8 cellular contexts compared by ENCODE assay signal in the genomic region with DNA sequence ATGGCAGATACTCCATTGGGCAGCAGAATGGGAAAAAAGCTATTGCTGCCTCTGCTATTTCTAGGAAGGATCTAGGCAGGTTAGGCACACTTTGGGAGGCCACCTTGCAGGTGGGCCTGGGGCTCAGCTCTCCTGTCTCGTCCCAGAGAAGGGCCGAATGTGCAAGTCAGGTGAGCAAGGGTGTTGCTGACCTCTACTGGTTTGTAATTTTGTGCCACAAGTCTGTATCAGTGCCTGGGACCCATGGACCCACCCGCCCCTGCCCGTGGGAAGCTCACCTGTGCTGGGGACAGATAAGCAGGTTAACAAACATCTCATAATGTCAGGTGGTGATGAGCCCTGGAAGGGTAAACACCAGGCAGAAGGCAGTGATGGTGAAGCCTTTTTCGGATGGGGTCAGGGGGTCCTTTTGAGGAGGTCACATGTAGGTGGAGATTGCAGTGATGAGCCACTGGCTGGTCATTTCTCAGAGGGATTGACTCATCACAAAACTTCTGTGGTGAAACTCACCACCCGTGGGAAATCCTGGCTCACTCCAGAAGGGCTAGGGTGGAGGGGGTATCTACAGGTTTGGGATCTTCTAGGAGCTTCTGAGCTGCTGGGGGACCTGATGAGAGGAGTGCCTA.
DNase-seq lines count a peak whose midpoint lies in the region; ATAC-seq and FAIRE-seq lines count a peak whose summit lies in the region.

No MANE protein-coding gene starts in this region.

- H3K27ac ChIP-seq in BLaER1 (peak overlapping the region; percentile 16; the same call in 1 of the 2 replicates), aorta (ENCODE audit: low read depth in 1 of 2, low read length in 2 of 2) (peak overlapping the region; percentile 17 to 29)

- no peak overlapping the region for H3K9ac ChIP-seq in BLaER1

- peaks cover 9% of the 10 kb centered on the region; the same call in 1 of the 2 replicates for H3K4me1 ChIP-seq in BLaER1
- peaks cover 0 to 5% of the 10 kb centered on the region in 2 donors for H3K4me1 ChIP-seq in aorta (ENCODE audit: control insufficient read depth in 1 of 2, insufficient read depth in 2 of 2, low read length in 2 of 2)

- H3K27me3 ChIP-seq in BLaER1 (no peaks in the 10 kb centered on the region), aorta (ENCODE audit: control insufficient read depth in 1 of 2, insufficient read depth in 2 of 2, low read length in 1 of 2) (no peaks in the 10 kb centered on the region)

- peak; percentile 1 for ATAC-seq in aorta (ENCODE audit: low FRiP score)

- H3K36me3 ChIP-seq in BLaER1: no peaks in the 10 kb centered on the region
- no peaks in the 10 kb centered on the region for H3K36me3 ChIP-seq in aorta (ENCODE audit: control insufficient read depth in 1 of 2, insufficient read depth in 2 of 2, low read length in 1 of 2)

- WGBS in aorta, 2 donors: 75 to 76% methylated on average over 6 of the region's 6 CpGs

- FAIRE-seq in GM19239 (lab: Jason Lieb, UNC): peak; percentile 26

- H3K9me3 ChIP-seq in BLaER1 (peaks cover 26% of the 10 kb centered on the region), aorta (ENCODE audit: control insufficient read depth, low read length) (no peaks in the 10 kb centered on the region)

- H3K4me2 ChIP-seq in BLaER1: peak overlapping the region; percentile 33; the same call in 1 of the 2 replicates

- intact Hi-C loops in aorta (cut with DNase I): loop anchor here in 1 of 2 donors (2.0 to 10.0 kb wide), 5 partner anchors 51 to 493 kb away; partner anchors contain the start of genes KLF13 and MTMR10

- H4K20me1 ChIP-seq in BLaER1: no peaks in the 10 kb centered on the region

- H3K4me3 ChIP-seq in BLaER1: no peak overlapping the region
- no peak overlapping the region for H3K4me3 ChIP-seq in aorta (ENCODE audit: low read length in 2 of 2)

- DNase-seq in GM19239 (ENCODE audit: insufficient read length, low spot score) (peak; percentile 60), NCI-H69 (lab: John Stamatoyannopoulos, UW) (peak; percentile 52), fibroblast of peridontal ligament (ENCODE audit: extremely low read depth) (peak; percentile 76), aorta (no peak), activated gamma-delta T cell (lab: John Stamatoyannopoulos, UW) (no peak), medulla oblongata (ENCODE audit: extremely low spot score) (no peak)
- no peak for DNase-seq in central memory CD4-positive, alpha-beta T cell

Comparison
In these comparisons a context has a peak if more than half of its experiments do, and no peak if none do; other contexts are left out.
1. DNase-seq: peak in GM19239 (single experiment), NCI-H69 (single experiment) and fibroblast of peridontal ligament (single experiment); none in aorta (0 of 2), central memory CD4-positive, alpha-beta T cell (single experiment), activated gamma-delta T cell (single experiment) and medulla oblongata (single experiment).